18 cellular contexts compared by ENCODE assay signal in the genomic region with DNA sequence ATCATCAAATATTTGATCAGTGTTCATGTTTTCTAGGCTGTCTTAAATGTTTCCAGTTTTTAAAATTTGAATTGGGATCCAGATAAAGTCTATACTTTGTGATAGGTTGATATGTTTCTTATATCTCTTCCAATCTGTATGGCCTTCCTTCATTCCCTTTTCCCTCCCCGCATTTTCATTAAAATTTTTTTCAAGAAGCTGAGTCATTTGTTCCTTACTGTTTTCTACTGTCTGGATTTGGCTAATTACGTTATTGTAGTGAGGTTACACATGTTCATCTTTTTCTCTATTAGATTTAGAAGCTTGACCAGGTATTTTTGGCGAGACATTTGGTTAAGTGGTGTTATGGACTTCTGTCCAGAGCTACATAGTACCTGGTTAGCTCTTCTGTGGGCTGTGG. TPM values are rescaled to one million over a fixed set of nuclear protein-coding genes. Genes with fewer than 3 reads are reported as not detected.
DNase-seq lines count a peak whose midpoint lies in the region; ATAC-seq, FAIRE-seq and TF ChIP-seq lines count a peak whose summit lies in the region.
"Had no signal": no experiment of that assay in that cellular context is flagged by ENCODE, and none has a peak within 500 bp of the region (broad histone marks: within the 10 kb centered on the region; RNA-seq: fewer than 3 reads in every experiment).

No MANE protein-coding gene starts in this region.

- ATAC-seq in activated CD4-positive, alpha-beta T cell treated with anti-CD3 and anti-CD28 coated beads for 36 hours = no peak
- ATAC-seq in mucosa of descending colon = no peak

- H3K4me3 Mint-ChIP-seq in activated CD4-positive, alpha-beta T cell treated with anti-CD3 and anti-CD28 coated beads for 36 hours = no peak overlapping the region
- H3K4me3 Mint-ChIP-seq in activated CD4-positive, alpha-beta T cell treated with anti-CD3 and anti-CD28 coated beads, Interleukin-2, amount 10 ng/mL, durations not matched to agents 7 days and 5 days = no peak overlapping the region
- peak overlapping the region; percentile 2 for H3K4me3 Mint-ChIP-seq in astrocyte (ENCODE audit: unreplicated experiment)
- H3K4me3 Mint-ChIP-seq in glutamatergic neuron (ENCODE audit: unreplicated experiment) = peak overlapping the region; percentile 22

- H2AFZ ChIP-seq in GM23248 (no peak overlapping the region), astrocyte (ENCODE audit: low read depth, low read length) (no peak overlapping the region)

- no peaks in the 10 kb centered on the region for H3K27me3 Mint-ChIP-seq in activated CD4-positive, alpha-beta T cell treated with anti-CD3 and anti-CD28 coated beads for 36 hours
- H3K27me3 Mint-ChIP-seq in activated CD4-positive, alpha-beta T cell treated with anti-CD3 and anti-CD28 coated beads, Interleukin-2, amount 10 ng/mL, durations not matched to agents 7 days and 5 days = no peaks in the 10 kb centered on the region
- H3K27me3 Mint-ChIP-seq in astrocyte (ENCODE audit: low read depth, unreplicated experiment) (no peaks in the 10 kb centered on the region), glutamatergic neuron (ENCODE audit: unreplicated experiment) (peaks cover 2% of the 10 kb centered on the region)
- H3K27me3 Mint-ChIP-seq: CD8-positive, alpha-beta memory T cell had no signal

- H3K4me1 Mint-ChIP-seq in activated CD4-positive, alpha-beta T cell treated with anti-CD3 and anti-CD28 coated beads for 36 hours = peaks cover 50% of the 10 kb centered on the region
- peaks cover 24% of the 10 kb centered on the region for H3K4me1 Mint-ChIP-seq in activated CD4-positive, alpha-beta T cell treated with anti-CD3 and anti-CD28 coated beads, Interleukin-2, amount 10 ng/mL, durations not matched to agents 7 days and 5 days
- peaks cover 34% of the 10 kb centered on the region for H3K4me1 Mint-ChIP-seq in astrocyte (ENCODE audit: low read depth, unreplicated experiment)
- peaks cover 34% of the 10 kb centered on the region for H3K4me1 Mint-ChIP-seq in glutamatergic neuron (ENCODE audit: low read depth, unreplicated experiment)

- H3K27ac ChIP-seq in GM23248 (peak overlapping the region; percentile 29; the same call in 1 of the 2 replicates), astrocyte (ENCODE audit: low read depth, low read length) (no peak overlapping the region)
- H3K27ac ChIP-seq: BLaER1 had no signal

- H3K4me1 ChIP-seq in GM23248 (ENCODE audit: insufficient read depth) (peaks cover 14% of the 10 kb centered on the region; the same call in 1 of the 2 replicates), astrocyte (ENCODE audit: insufficient read depth, low read length) (no peaks in the 10 kb centered on the region), mucosa of descending colon (ENCODE audit: low read depth) (no peaks in the 10 kb centered on the region)
- H3K4me1 ChIP-seq: BLaER1, Caco-2 had no signal

- H3K36me3 Mint-ChIP-seq in activated CD4-positive, alpha-beta T cell treated with anti-CD3 and anti-CD28 coated beads for 36 hours (ENCODE audit: low read depth) = peaks cover 76% of the 10 kb centered on the region
- peaks cover 76% of the 10 kb centered on the region for H3K36me3 Mint-ChIP-seq in activated CD4-positive, alpha-beta T cell treated with anti-CD3 and anti-CD28 coated beads, Interleukin-2, amount 10 ng/mL, durations not matched to agents 7 days and 5 days (ENCODE audit: low read depth)
- H3K36me3 Mint-ChIP-seq in astrocyte (ENCODE audit: low read depth, unreplicated experiment) (peaks cover 48% of the 10 kb centered on the region), glutamatergic neuron (ENCODE audit: unreplicated experiment) (no peaks in the 10 kb centered on the region)

- H3K36me3 ChIP-seq in GM23248 (ENCODE audit: low read depth) (peaks cover 97% of the 10 kb centered on the region), astrocyte (ENCODE audit: insufficient read depth, low read length) (peaks cover 81% of the 10 kb centered on the region), mucosa of descending colon (ENCODE audit: low read depth) (no peaks in the 10 kb centered on the region)

- H3K9me3 ChIP-seq in GM23248 (ENCODE audit: low read depth) (no peaks in the 10 kb centered on the region), astrocyte (ENCODE audit: insufficient read depth, low read depth, low read length) (no peaks in the 10 kb centered on the region), mucosa of descending colon (no peaks in the 10 kb centered on the region)
- H3K9me3 ChIP-seq: BLaER1, Caco-2 had no signal

- no peaks in the 10 kb centered on the region for H3K9me3 Mint-ChIP-seq in activated CD4-positive, alpha-beta T cell treated with anti-CD3 and anti-CD28 coated beads for 36 hours (ENCODE audit: low read depth)
- no peaks in the 10 kb centered on the region for H3K9me3 Mint-ChIP-seq in activated CD4-positive, alpha-beta T cell treated with anti-CD3 and anti-CD28 coated beads, Interleukin-2, amount 10 ng/mL, durations not matched to agents 7 days and 5 days
- H3K9me3 Mint-ChIP-seq in astrocyte (ENCODE audit: unreplicated experiment) = no peaks in the 10 kb centered on the region
- peaks cover 1% of the 10 kb centered on the region for H3K9me3 Mint-ChIP-seq in glutamatergic neuron (ENCODE audit: unreplicated experiment)
- H3K9me3 Mint-ChIP-seq: CD8-positive, alpha-beta memory T cell had no signal

- H3K9me2 ChIP-seq in GM23248 (ENCODE audit: insufficient read depth) = no peaks in the 10 kb centered on the region

- H3K4me3 ChIP-seq in GM23248 (no peak overlapping the region), astrocyte (ENCODE audit: insufficient read depth, low read depth, low read length) (no peak overlapping the region), mucosa of descending colon (no peak overlapping the region)
- H3K4me3 ChIP-seq: BLaER1 had no signal

- H3K4me2 ChIP-seq in GM23248 (ENCODE audit: unreplicated experiment) (no peak overlapping the region), astrocyte (ENCODE audit: low read length) (no peak overlapping the region)
- H3K4me2 ChIP-seq: BLaER1 had no signal

- no peak for DNase-seq in activated CD4-positive, alpha-beta T cell treated with anti-CD3 and anti-CD28 coated beads for 36 hours
- no peak for DNase-seq in activated CD4-positive, alpha-beta T cell treated with anti-CD3 and anti-CD28 coated beads, Interleukin-2, amount 10 ng/mL, durations not matched to agents 7 days and 5 days
- DNase-seq in GM23248 (peak; percentile 38), astrocyte (ENCODE audit: low read depth) (no peak), glutamatergic neuron (no peak), mucosa of descending colon (no peak), HuH-7.5 (ENCODE audit: low spot score) (no peak)
- DNase-seq: 8988T; AML-193; Caco-2; CD8-positive, alpha-beta memory T cell; DND-41; GDM1; HCEC 1CT had no signal

- H3F3A ChIP-seq in GM23248 (ENCODE audit: insufficient read depth) = peaks cover 85% of the 10 kb centered on the region

- CTCF ChIA-PET in activated CD4-positive, alpha-beta T cell treated with anti-CD3 and anti-CD28 coated beads for 36 hours (lab: Charles Lee) = interaction anchor here (0.7 to 1.3 kb wide), 2 partner anchors 134 to 346 kb away, joined by 4 to 5 read pairs; no protein-coding TSS in a partner anchor
- CTCF ChIA-PET in activated CD4-positive, alpha-beta T cell treated with anti-CD3 and anti-CD28 coated beads, Interleukin-2, amount 10 ng/mL, durations not matched to agents 7 days and 5 days (lab: Charles Lee) = no interaction called here

- no peak for FAIRE-seq in astrocyte (lab: Jason Lieb, UNC)
- FAIRE-seq: GM12892, H1, HTR-8/SVneo had no signal

- peaks cover 45% of the 10 kb centered on the region for H4K20me1 ChIP-seq in GM23248 (ENCODE audit: insufficient read depth)
- H4K20me1 ChIP-seq in astrocyte (ENCODE audit: insufficient read depth, low read length) = peaks cover 62% of the 10 kb centered on the region

- H3K79me2 ChIP-seq in GM23248 (ENCODE audit: insufficient read depth) = peaks cover 100% of the 10 kb centered on the region
- H3K79me2 ChIP-seq in astrocyte (ENCODE audit: insufficient read depth, low read length) = peaks cover 86% of the 10 kb centered on the region

- H3K27ac Mint-ChIP-seq in activated CD4-positive, alpha-beta T cell treated with anti-CD3 and anti-CD28 coated beads for 36 hours = peak overlapping the region; percentile 58
- no peak overlapping the region for H3K27ac Mint-ChIP-seq in activated CD4-positive, alpha-beta T cell treated with anti-CD3 and anti-CD28 coated beads, Interleukin-2, amount 10 ng/mL, durations not matched to agents 7 days and 5 days
- H3K27ac Mint-ChIP-seq in astrocyte (ENCODE audit: unreplicated experiment) (no peak overlapping the region), glutamatergic neuron (ENCODE audit: unreplicated experiment) (peak overlapping the region; percentile 67)

- WGBS in GM23248 (ENCODE audit: low coverage in 1 of 2, low lambda C conversion rate in 2 of 2, missing lambda C conversion rate in 2 of 2), 2 experiments = 75 to 84% methylated on average over 3 of the region's 3 CpGs

- in situ Hi-C loops in GM23248 (cut with MboI) = no loop called here

- TF ChIP-seq CTCF in astrocyte (IDR thresholded peaks at IDR 0.05; ENCODE audit: insufficient read depth, low read depth, low read length) (no peak), glutamatergic neuron (IDR thresholded peaks at IDR 0.05; ENCODE audit: partially characterized antibody, unreplicated experiment) (no peak), mucosa of descending colon (IDR thresholded peaks at IDR 0.05) (no peak)

- H3K27me3 ChIP-seq in GM23248 (replicated peaks; ENCODE audit: insufficient read depth) (no peaks in the 10 kb centered on the region), astrocyte (ENCODE audit: insufficient read depth, low read length) (no peaks in the 10 kb centered on the region)
- H3K27me3 ChIP-seq: BLaER1 had no signal

- no peak overlapping the region for H3K9ac ChIP-seq in GM23248
- no peak overlapping the region for H3K9ac ChIP-seq in astrocyte (ENCODE audit: low read length)
- H3K9ac ChIP-seq: BLaER1 had no signal

- intact Hi-C loops in activated CD4-positive, alpha-beta T cell treated with anti-CD3 and anti-CD28 coated beads for 36 hours (cut with DNase I, micrococcal nuclease) = no loop called here
- intact Hi-C loops in mucosa of descending colon (cut with DNase I, micrococcal nuclease) = no loop called here

- POLR2A ChIA-PET in activated CD4-positive, alpha-beta T cell treated with anti-CD3 and anti-CD28 coated beads for 36 hours (lab: Charles Lee) = no interaction called here
- POLR2A ChIA-PET in activated CD4-positive, alpha-beta T cell treated with anti-CD3 and anti-CD28 coated beads, Interleukin-2, amount 10 ng/mL, durations not matched to agents 7 days and 5 days (lab: Charles Lee) = interaction anchor here (0.5 kb wide), 1 partner anchor 9 kb away, joined by 3 read pairs; no protein-coding TSS in a partner anchor

RNA-seq across cellular contexts. Expression of gene GARS1, which starts 11.2 kb away (rescaled TPM):
- 100 to 1,000 TPM; 391 to 439 TPM for total RNA-seq in activated CD4-positive, alpha-beta T cell treated with anti-CD3 and anti-CD28 coated beads for 36 hours
- total RNA-seq in activated CD4-positive, alpha-beta T cell treated with anti-CD3 and anti-CD28 coated beads, Interleukin-2, amount 10 ng/mL, durations not matched to agents 7 days and 5 days = 100 to 1,000 TPM; 165 to 167 TPM
- 232 and 313 TPM in 2 replicates for total RNA-seq in GM23248 (2014; rRNA removed; shearing (Covaris generic))
- 471 and 498 TPM in 2 replicates for polyA plus RNA-seq in GM23248 (2016; fragmentation: Nextera tagmentation; extraction: Ambion mirVana)
- total RNA-seq in astrocyte (517 and 564 TPM in 2 replicates), glutamatergic neuron (ENCODE audit: unreplicated experiment) (511 TPM), mucosa of descending colon (10 to 100 TPM; 46.2 to 68.6 (median 55.0) TPM)

Comparison
In these comparisons a context has a peak if more than half of its experiments do, and no peak if none do; other contexts are left out.
1. H3K27ac Mint-ChIP-seq: peak in activated CD4-positive, alpha-beta T cell treated with anti-CD3 and anti-CD28 coated beads for 36 hours (single experiment) and glutamatergic neuron (single experiment); none in activated CD4-positive, alpha-beta T cell treated with anti-CD3 and anti-CD28 coated beads, Interleukin-2, amount 10 ng/mL, durations not matched to agents 7 days and 5 days (single experiment) and astrocyte (single experiment).
2. H3K4me3 Mint-ChIP-seq: peak in astrocyte (single experiment) and glutamatergic neuron (single experiment); none in activated CD4-positive, alpha-beta T cell treated with anti-CD3 and anti-CD28 coated beads for 36 hours (single experiment) and activated CD4-positive, alpha-beta T cell treated with anti-CD3 and anti-CD28 coated beads, Interleukin-2, amount 10 ng/mL, durations not matched to agents 7 days and 5 days (single experiment).